ENCODE assay signal across 8 cellular contexts in genomic region chr17:8409966-8410881, GRCh38.
DNase-seq lines count a peak whose midpoint lies in the region; ATAC-seq and TF ChIP-seq lines count a peak whose summit lies in the region.

No MANE protein-coding gene starts in this region.

- peaks cover 4% of the 10 kb centered on the region; the same call in 1 of the 2 replicates for H3K27me3 ChIP-seq in HAP-1 (ENCODE audit: low read depth)

- DNase-seq in AG08396 (ENCODE audit: low spot score) = peak; percentile 79
- peak; percentile 91 to 94 for DNase-seq in HAP-1 (ENCODE audit: low spot score in 2 of 2)
- peak; percentile 50 to 89 for DNase-seq in NCI-H446 (lab: John Stamatoyannopoulos, UW)
- DNase-seq in activated CD4-positive, alpha-beta T cell treated with anti-CD3 and anti-CD28 coated beads for 24 hours (ENCODE audit: low read depth in 2 of 2) = peak; percentile 54 to 83
- DNase-seq in choroid plexus epithelial cell (ENCODE audit: low read depth) = peak; percentile 92
- peak; percentile 87 for DNase-seq in kidney tubule cell (ENCODE audit: low spot score)
- peak; percentile 87 for DNase-seq in stimulated activated CD4-positive, alpha-beta T cell treated with anti-CD3 and anti-CD28 coated beads, Interleukin-2, amount 100 ng/mL, for 24 hours

- H3K36me3 ChIP-seq in HAP-1 (replicated peaks) = no peaks in the 10 kb centered on the region

- in situ Hi-C loops in HAP-1 (cut with MboI; ENCODE audit: low sequenced_read_pairs) = loop anchor here (10.0 kb wide), 1 partner anchor 335 kb away; the partner anchor contains the start of gene CCDC42

- H3K4me3 ChIP-seq in HAP-1 = no peak overlapping the region
- H3K4me3 ChIP-seq in choroid plexus epithelial cell (ENCODE audit: low read depth, low read length) = no peak overlapping the region

- no peaks in the 10 kb centered on the region for H3K9me3 ChIP-seq in HAP-1

- ATAC-seq in GM21423 (IDR thresholded peaks at IDR 0.05; ENCODE audit: unreplicated experiment) = no peak

- peak; percentile 91 for TF ChIP-seq CTCF in choroid plexus epithelial cell (conservative IDR thresholded peaks at IDR 0.05; ENCODE audit: low read depth, low read length)

- H3K4me1 ChIP-seq in HAP-1 = peaks cover 4% of the 10 kb centered on the region; the same call in 1 of the 2 replicates
